In the genomic region with DNA sequence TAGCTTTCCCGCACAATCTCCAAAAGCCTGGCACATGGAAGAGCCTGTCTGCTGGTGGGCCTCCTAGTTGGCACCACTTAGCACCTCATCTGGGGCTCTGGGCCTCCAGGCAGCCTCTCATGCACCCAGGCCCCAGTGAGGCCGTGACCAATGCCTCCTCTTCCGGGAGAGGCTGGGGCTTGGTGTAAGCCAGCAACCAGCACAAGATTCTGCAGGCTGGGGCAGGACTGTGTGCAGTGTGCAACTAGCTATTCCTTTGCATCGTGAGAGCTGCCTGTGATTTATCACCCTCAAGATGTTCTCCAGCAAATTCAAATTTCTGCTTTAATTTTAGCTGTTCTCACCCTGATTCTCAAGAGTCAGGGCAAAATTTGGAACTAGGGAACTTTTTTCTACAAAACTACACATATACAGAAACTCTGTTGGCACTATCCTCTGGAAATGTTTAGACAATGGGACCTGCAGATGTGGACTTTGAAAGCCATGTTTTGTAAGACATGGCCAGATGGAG, we compare ENCODE assay signal across 21 cellular contexts.
"Had no signal": no experiment of that assay in that cellular context is flagged by ENCODE, and none has a peak within 500 bp of the region (broad histone marks: within the 10 kb centered on the region; RNA-seq: fewer than 3 reads in every experiment).

No MANE protein-coding gene starts in this region.

- H3K27ac ChIP-seq: hepatocyte, left lung, lower lobe of right lung, neural progenitor cell, neutrophil, ovary, right atrium auricular region, right lobe of liver, tibial nerve, uterus had no signal

- H2AFZ ChIP-seq: hepatocyte, neural progenitor cell had no signal

- H3K4me1 ChIP-seq: left lung, lower lobe of right lung, right atrium auricular region, right lobe of liver, tibial nerve, uterus had no signal

- H3K27me3 ChIP-seq: neural progenitor cell, neutrophil, ovary, right atrium auricular region, right lobe of liver, tibial nerve, uterus had no signal

- H3K9ac ChIP-seq: neural progenitor cell had no signal

- H3K36me3 ChIP-seq: left lung, lower lobe of right lung, neural progenitor cell, neutrophil, ovary, right atrium auricular region, right lobe of liver, tibial nerve, uterus had no signal

- H3K79me2 ChIP-seq: hepatocyte had no signal

- H3K4me3 ChIP-seq: hepatocyte, left lung, lower lobe of right lung, neural progenitor cell, ovary, right atrium auricular region, right lobe of liver, smooth muscle cell, tibial nerve, uterus had no signal

- DNase-seq: kidney; left colon; left lung; lower lobe of right lung; mammary epithelial cell; mesenchymal stem cell; naive B cell; natural killer cell; nephron progenitor cell; ovary; right lobe of liver; stimulated activated CD4-positive, alpha-beta T cell treated with anti-CD3 and anti-CD28 coated beads, Interleukin-1b, Interleukin-23, amount 100 ng/mL, for 48 hours; stimulated activated CD4-positive, alpha-beta T cell treated with anti-CD3 and anti-CD28 coated beads, Interleukin-2, amount 100 ng/mL, for 48 hours; stimulated activated naive CD4-positive, alpha-beta T cell; uterus had no signal

- H3K4me2 ChIP-seq: hepatocyte, neural progenitor cell, smooth muscle cell had no signal

- ATAC-seq: left colon, left lung, lower lobe of right lung, natural killer cell, right lobe of liver had no signal

- H3K9me3 ChIP-seq: left lung, lower lobe of right lung, neutrophil, ovary, right atrium auricular region, right lobe of liver, tibial nerve, uterus had no signal
